ENCODE assay signal across 15 cellular contexts in genomic region chr6:30880563-30881252, GRCh38. TPM values are rescaled to one million over a fixed set of nuclear protein-coding genes. Genes with fewer than 3 reads are reported as not detected.
DNase-seq lines count a peak whose midpoint lies in the region; ATAC-seq and TF ChIP-seq lines count a peak whose summit lies in the region.
"Had no signal": no experiment of that assay in that cellular context is flagged by ENCODE, and none has a peak within 500 bp of the region (broad histone marks: within the 10 kb centered on the region; RNA-seq: fewer than 3 reads in every experiment).

No MANE protein-coding gene starts in this region.

- no peak for ATAC-seq in psoas muscle
- ATAC-seq: activated T-helper 17 cell treated with anti-CD3 and anti-CD28 coated beads, Interleukin-2, amount 50 U/mL, for 72 hours; left cardiac atrium had no signal

- no peak overlapping the region for H3K27ac Mint-ChIP-seq in activated T-helper 2 cell treated with anti-CD3 and anti-CD28 coated beads, Interferon-gamma antibody, Interleukin-2, Interleukin-4, amounts not matched to agents 10 μg/mL and 5 μg/mL and 100 μg/mL, durations not matched to agents 14 hours and 24 hours and 36 hours
- H3K27ac Mint-ChIP-seq in activated naive CD4-positive, alpha-beta T cell treated with anti-CD3 and anti-CD28 coated beads for 36 hours: no peak overlapping the region
- H3K27ac Mint-ChIP-seq: HFFc6 had no signal

- in situ Hi-C loops in GM13976 (cut with MboI; ENCODE audit: low sequenced_read_pairs, unreplicated experiment): no loop called here

- intact Hi-C loops in psoas muscle (cut with DNase I): loop anchor here in 1 of 2 donors (5.0 kb wide), 1 partner anchor 203 kb away; no protein-coding TSS in a partner anchor
- intact Hi-C loops in activated T-helper 2 cell treated with anti-CD3 and anti-CD28 coated beads, Interferon-gamma antibody, Interleukin-2, Interleukin-4, amounts not matched to agents 10 μg/mL and 5 μg/mL and 100 μg/mL, durations not matched to agents 14 hours and 24 hours and 36 hours (cut with micrococcal nuclease): no loop called here
- intact Hi-C loops in activated naive CD4-positive, alpha-beta T cell treated with anti-CD3 and anti-CD28 coated beads for 36 hours (cut with micrococcal nuclease): no loop called here

- TF ChIP-seq CTCF in GM13976 (IDR thresholded peaks at IDR 0.05; ENCODE audit: borderline replicate concordance, control extremely low read depth, extremely low read depth, insufficient read depth, missing control alignments) (no peak), psoas muscle (IDR thresholded peaks at IDR 0.05) (no peak)

- H3K36me3 ChIP-seq in iPS-20b (ENCODE audit: insufficient read depth, low read depth, low read length) (no peaks in the 10 kb centered on the region), psoas muscle (ENCODE audit: insufficient read depth in 1 of 2, low read depth in 1 of 2) (no peaks in the 10 kb centered on the region)
- H3K36me3 ChIP-seq: stomach had no signal

- no peaks in the 10 kb centered on the region for H3K9me3 ChIP-seq in iPS-20b (ENCODE audit: insufficient read depth, low read depth, low read length)
- H3K9me3 ChIP-seq in psoas muscle: no peaks in the 10 kb centered on the region
- H3K9me3 ChIP-seq: stomach had no signal

- CTCF ChIA-PET in activated naive CD4-positive, alpha-beta T cell treated with anti-CD3 and anti-CD28 coated beads for 36 hours (lab: Charles Lee): interaction anchor here (0.7 to 7.2 kb wide), 3 partner anchors 52 to 114 kb away, joined by 3 to 34 read pairs (median 3); no protein-coding TSS in a partner anchor

- 72 to 75% (median 74%) methylated on average over 14 to 16 of the region's 16 CpGs for WGBS in psoas muscle, 3 donors

- DNase-seq in GM13976 (ENCODE audit: low spot score) (peak; percentile 14), SHP77 (lab: John Stamatoyannopoulos, UW) (peak; percentile 64 to 68), psoas muscle (no peak), HPDE6-E6E7 (ENCODE audit: extremely low spot score) (no peak), DMS153 treated with DMSO at 0.1 percent for 48 hours (lab: John Stamatoyannopoulos, UW; ENCODE audit: unreplicated experiment) (no peak)
- DNase-seq in activated T-helper 2 cell treated with anti-CD3 and anti-CD28 coated beads, Interferon-gamma antibody, Interleukin-2, Interleukin-4, amounts not matched to agents 10 μg/mL and 5 μg/mL and 100 μg/mL, durations not matched to agents 14 hours and 24 hours and 36 hours (ENCODE audit: low spot score): no peak
- no peak for DNase-seq in activated naive CD4-positive, alpha-beta T cell treated with anti-CD3 and anti-CD28 coated beads for 36 hours
- DNase-seq: DND-41; effector CD4-positive, alpha-beta T cell; HFFc6; left cardiac atrium; stomach; T1000 had no signal

- H3K4me3 ChIP-seq in iPS-20b (ENCODE audit: low read length) (peak overlapping the region; percentile 63), psoas muscle (no peak overlapping the region)
- H3K4me3 ChIP-seq: stomach had no signal

- no peak overlapping the region for H3K4me3 Mint-ChIP-seq in activated T-helper 2 cell treated with anti-CD3 and anti-CD28 coated beads, Interferon-gamma antibody, Interleukin-2, Interleukin-4, amounts not matched to agents 10 μg/mL and 5 μg/mL and 100 μg/mL, durations not matched to agents 14 hours and 24 hours and 36 hours (ENCODE audit: low read depth)
- no peak overlapping the region for H3K4me3 Mint-ChIP-seq in activated naive CD4-positive, alpha-beta T cell treated with anti-CD3 and anti-CD28 coated beads for 36 hours
- H3K4me3 Mint-ChIP-seq: activated T-helper 17 cell treated with anti-CD3 and anti-CD28 coated beads, Interleukin-2, amount 50 U/mL, for 72 hours; HFFc6 had no signal

- H3K9ac ChIP-seq in iPS-20b (ENCODE audit: low read depth, low read length): peak overlapping the region; percentile 62; the same call in 1 of the 2 replicates

- H3K4me1 ChIP-seq in iPS-20b (ENCODE audit: insufficient read depth, low read length): peaks cover 46% of the 10 kb centered on the region
- H3K4me1 ChIP-seq in psoas muscle: peaks cover 46% of the 10 kb centered on the region

- H3K27ac ChIP-seq in iPS-20b (ENCODE audit: low read length) (peak overlapping the region; percentile 23), psoas muscle (peak overlapping the region; percentile 33)

- H3K9me3 Mint-ChIP-seq in activated T-helper 2 cell treated with anti-CD3 and anti-CD28 coated beads, Interferon-gamma antibody, Interleukin-2, Interleukin-4, amounts not matched to agents 10 μg/mL and 5 μg/mL and 100 μg/mL, durations not matched to agents 14 hours and 24 hours and 36 hours: no peaks in the 10 kb centered on the region
- H3K9me3 Mint-ChIP-seq in activated naive CD4-positive, alpha-beta T cell treated with anti-CD3 and anti-CD28 coated beads for 36 hours: no peaks in the 10 kb centered on the region
- H3K9me3 Mint-ChIP-seq: activated T-helper 17 cell treated with anti-CD3 and anti-CD28 coated beads, Interleukin-2, amount 50 U/mL, for 72 hours; HFFc6 had no signal

- no peaks in the 10 kb centered on the region for H3K36me3 Mint-ChIP-seq in activated T-helper 2 cell treated with anti-CD3 and anti-CD28 coated beads, Interferon-gamma antibody, Interleukin-2, Interleukin-4, amounts not matched to agents 10 μg/mL and 5 μg/mL and 100 μg/mL, durations not matched to agents 14 hours and 24 hours and 36 hours (ENCODE audit: low read depth)
- no peaks in the 10 kb centered on the region for H3K36me3 Mint-ChIP-seq in activated naive CD4-positive, alpha-beta T cell treated with anti-CD3 and anti-CD28 coated beads for 36 hours (ENCODE audit: low read depth)

- peaks cover 34% of the 10 kb centered on the region for H3K4me1 Mint-ChIP-seq in activated T-helper 2 cell treated with anti-CD3 and anti-CD28 coated beads, Interferon-gamma antibody, Interleukin-2, Interleukin-4, amounts not matched to agents 10 μg/mL and 5 μg/mL and 100 μg/mL, durations not matched to agents 14 hours and 24 hours and 36 hours (ENCODE audit: low read depth)
- H3K4me1 Mint-ChIP-seq in activated naive CD4-positive, alpha-beta T cell treated with anti-CD3 and anti-CD28 coated beads for 36 hours (ENCODE audit: low read depth): peaks cover 37% of the 10 kb centered on the region

- H3K27me3 Mint-ChIP-seq in activated T-helper 2 cell treated with anti-CD3 and anti-CD28 coated beads, Interferon-gamma antibody, Interleukin-2, Interleukin-4, amounts not matched to agents 10 μg/mL and 5 μg/mL and 100 μg/mL, durations not matched to agents 14 hours and 24 hours and 36 hours (ENCODE audit: low read depth): peaks cover 3% of the 10 kb centered on the region
- no peaks in the 10 kb centered on the region for H3K27me3 Mint-ChIP-seq in activated naive CD4-positive, alpha-beta T cell treated with anti-CD3 and anti-CD28 coated beads for 36 hours (ENCODE audit: low read depth)
- H3K27me3 Mint-ChIP-seq: activated T-helper 17 cell treated with anti-CD3 and anti-CD28 coated beads, Interleukin-2, amount 50 U/mL, for 72 hours had no signal

- no peaks in the 10 kb centered on the region for H3K27me3 ChIP-seq in iPS-20b (ENCODE audit: insufficient read depth, low read length)
- H3K27me3 ChIP-seq in psoas muscle (ENCODE audit: insufficient read depth in 3 of 3, low read length in 2 of 3): no peaks in the 10 kb centered on the region

RNA-seq across cellular contexts. Expression of gene DDR1, which starts 3.6 kb away (rescaled TPM):
- total RNA-seq in psoas muscle: 100 to 1,000 TPM in 1 of 4 donors, 10 to 100 TPM in 3; 26.3 to 129 (median 54.2) TPM
- polyA plus RNA-seq in psoas muscle: 10 to 100 TPM in 2 of 3 donors, 1 to 10 TPM in 1; 2.2 to 10.8 (median 10.5) TPM
- 11.3 and 13.7 TPM in 2 replicates for total RNA-seq in activated T-helper 2 cell treated with anti-CD3 and anti-CD28 coated beads, Interferon-gamma antibody, Interleukin-2, Interleukin-4, amounts not matched to agents 10 μg/mL and 5 μg/mL and 100 μg/mL, durations not matched to agents 14 hours and 24 hours and 36 hours
- total RNA-seq in activated naive CD4-positive, alpha-beta T cell treated with anti-CD3 and anti-CD28 coated beads for 36 hours: 10 to 100 TPM in 1 of 2 experiments, 1 to 10 TPM in 1; 9.5 to 10.1 TPM

RNA-seq across cellular contexts. Expression of gene GTF2H4, which starts 27.3 kb away (rescaled TPM):
- total RNA-seq in psoas muscle: 10 to 100 TPM; 13.3 to 21.3 (median 15.8) TPM
- polyA plus RNA-seq in psoas muscle: 10 to 100 TPM; 18.9 to 30.8 (median 26.4) TPM
- total RNA-seq in activated T-helper 2 cell treated with anti-CD3 and anti-CD28 coated beads, Interferon-gamma antibody, Interleukin-2, Interleukin-4, amounts not matched to agents 10 μg/mL and 5 μg/mL and 100 μg/mL, durations not matched to agents 14 hours and 24 hours and 36 hours: 56.8 and 58.3 TPM in 2 replicates
- 10 to 100 TPM; 33.3 to 42.4 TPM for total RNA-seq in activated naive CD4-positive, alpha-beta T cell treated with anti-CD3 and anti-CD28 coated beads for 36 hours

RNA-seq across cellular contexts. Expression of gene VARS2, which starts 33.3 kb away (rescaled TPM):
- total RNA-seq in psoas muscle: 10 to 100 TPM; 25.8 to 36.6 (median 28.2) TPM
- 10 to 100 TPM; 11.4 to 22.6 (median 13.9) TPM for polyA plus RNA-seq in psoas muscle
- 67.0 and 75.0 TPM in 2 replicates for total RNA-seq in activated T-helper 2 cell treated with anti-CD3 and anti-CD28 coated beads, Interferon-gamma antibody, Interleukin-2, Interleukin-4, amounts not matched to agents 10 μg/mL and 5 μg/mL and 100 μg/mL, durations not matched to agents 14 hours and 24 hours and 36 hours
- total RNA-seq in activated naive CD4-positive, alpha-beta T cell treated with anti-CD3 and anti-CD28 coated beads for 36 hours: 10 to 100 TPM; 78.1 to 82.8 TPM

RNA-seq across cellular contexts. Expression of gene SFTA2, which starts 51.3 kb away (rescaled TPM):
- not detected for total RNA-seq in psoas muscle
- under 1 TPM in 2 of 3 donors, not detected in 1; 0.13 to 0.14 TPM for polyA plus RNA-seq in psoas muscle
- not detected in 2 replicates for total RNA-seq in activated T-helper 2 cell treated with anti-CD3 and anti-CD28 coated beads, Interferon-gamma antibody, Interleukin-2, Interleukin-4, amounts not matched to agents 10 μg/mL and 5 μg/mL and 100 μg/mL, durations not matched to agents 14 hours and 24 hours and 36 hours
- total RNA-seq in activated naive CD4-positive, alpha-beta T cell treated with anti-CD3 and anti-CD28 coated beads for 36 hours: not detected
- total RNA-seq: activated T-helper 17 cell treated with anti-CD3 and anti-CD28 coated beads, Interleukin-2, amount 50 U/mL, for 72 hours; HFFc6; left cardiac atrium had no signal

Comparison
In these comparisons a context has a peak if more than half of its experiments do, and no peak if none do; other contexts are left out.
1. DNase-seq: peak in GM13976 (single experiment) and SHP77 (2 of 2); none in psoas muscle (0 of 2), activated T-helper 2 cell treated with anti-CD3 and anti-CD28 coated beads, Interferon-gamma antibody, Interleukin-2, Interleukin-4, amounts not matched to agents 10 μg/mL and 5 μg/mL and 100 μg/mL, durations not matched to agents 14 hours and 24 hours and 36 hours (single experiment), activated naive CD4-positive, alpha-beta T cell treated with anti-CD3 and anti-CD28 coated beads for 36 hours (single experiment), HPDE6-E6E7 (single experiment) and DMS153 treated with DMSO at 0.1 percent for 48 hours (single experiment).